Comparison of ENCODE assay signal across 11 cellular contexts in genomic region chr3:123105201-123106189, GRCh38. TPM values are rescaled to one million over a fixed set of nuclear protein-coding genes. Genes with fewer than 3 reads are reported as not detected.
A peak's percentile ranks its signal among the peaks of the same experiment; 100 is the strongest.
DNase-seq lines count a peak whose midpoint lies in the region; ATAC-seq and TF ChIP-seq lines count a peak whose summit lies in the region.
"Had no signal": no experiment of that assay in that cellular context is flagged by ENCODE, and none has a peak within 500 bp of the region (broad histone marks: within the 10 kb centered on the region; RNA-seq: fewer than 3 reads in every experiment).

No MANE protein-coding gene starts in this region.

- peak overlapping the region; percentile 31; the same call in 1 of the 2 replicates for H3K27ac ChIP-seq in SJSA1

- H3K36me3 Mint-ChIP-seq in activated CD4-positive, alpha-beta T cell treated with anti-CD3 and anti-CD28 coated beads, Interleukin-2, amount 10 ng/mL, durations not matched to agents 24 days and 14 days (ENCODE audit: low read depth) = peaks cover 34% of the 10 kb centered on the region

- no peak overlapping the region for H3K27ac Mint-ChIP-seq in activated CD4-positive, alpha-beta T cell treated with anti-CD3 and anti-CD28 coated beads, Interleukin-2, amount 10 ng/mL, durations not matched to agents 24 days and 14 days
- H3K27ac Mint-ChIP-seq: activated naive CD8-positive, alpha-beta T cell had no signal

- no peak overlapping the region for H3K4me3 Mint-ChIP-seq in activated CD4-positive, alpha-beta T cell treated with anti-CD3 and anti-CD28 coated beads, Interleukin-2, amount 10 ng/mL, durations not matched to agents 24 days and 14 days
- H3K4me3 Mint-ChIP-seq: activated naive CD8-positive, alpha-beta T cell had no signal

- TF ChIP-seq POLR2A in GM18505 (IDR thresholded peaks at IDR 0.05; ENCODE audit: borderline replicate concordance, extremely low read depth, insufficient read depth, insufficient read length) = no peak

- H3K9me3 ChIP-seq in SJSA1 (replicated peaks) = no peaks in the 10 kb centered on the region

- intact Hi-C loops in posterior vena cava (cut with DNase I) = no loop called here
- intact Hi-C loops in activated CD4-positive, alpha-beta T cell treated with anti-CD3 and anti-CD28 coated beads, Interleukin-2, amount 10 ng/mL, durations not matched to agents 24 days and 14 days (cut with micrococcal nuclease) = no loop called here

- H3K27me3 ChIP-seq in SJSA1 (replicated peaks) = no peaks in the 10 kb centered on the region

- ATAC-seq in GM18505 (IDR thresholded peaks at IDR 0.05; ENCODE audit: unreplicated experiment) (peak; percentile 76), HG02884 (IDR thresholded peaks at IDR 0.05; ENCODE audit: unreplicated experiment) (peak; percentile 50), esophagus mucosa (no peak)

- peaks cover 19% of the 10 kb centered on the region for H3K4me1 ChIP-seq in SJSA1 (replicated peaks)

- DNase-seq in SJSA1 (ENCODE audit: low read depth in 1 of 2, low spot score in 2 of 2) (no peak), posterior vena cava (ENCODE audit: low spot score) (peak; percentile 37), NCI-H146 (lab: John Stamatoyannopoulos, UW) (no peak), DMS53 treated with DMSO at 0.1 percent for 48 hours (lab: John Stamatoyannopoulos, UW; ENCODE audit: unreplicated experiment) (no peak)
- no peak for DNase-seq in activated CD4-positive, alpha-beta T cell treated with anti-CD3 and anti-CD28 coated beads, Interleukin-2, amount 10 ng/mL, durations not matched to agents 24 days and 14 days
- DNase-seq: NCI-H748 treated with DMSO at 0.1 percent for 48 hours, small intestine had no signal

- H3K4me1 Mint-ChIP-seq in activated CD4-positive, alpha-beta T cell treated with anti-CD3 and anti-CD28 coated beads, Interleukin-2, amount 10 ng/mL, durations not matched to agents 24 days and 14 days = no peaks in the 10 kb centered on the region

- 0 out of 2 replicates have a peak, but pooled peaks cover 2% of the 10 kb centered on the region for H3K36me3 ChIP-seq in SJSA1

- no peaks in the 10 kb centered on the region for H3K27me3 Mint-ChIP-seq in activated CD4-positive, alpha-beta T cell treated with anti-CD3 and anti-CD28 coated beads, Interleukin-2, amount 10 ng/mL, durations not matched to agents 24 days and 14 days
- H3K27me3 Mint-ChIP-seq: activated naive CD8-positive, alpha-beta T cell had no signal

- H3K9me3 Mint-ChIP-seq in activated CD4-positive, alpha-beta T cell treated with anti-CD3 and anti-CD28 coated beads, Interleukin-2, amount 10 ng/mL, durations not matched to agents 24 days and 14 days = no peaks in the 10 kb centered on the region

- no peak overlapping the region for H3K4me3 ChIP-seq in SJSA1

RNA-seq across cellular contexts. Expression of gene PDIA5, which starts 38.7 kb away (rescaled TPM):
- 7.0 and 7.7 TPM in 2 replicates for total RNA-seq in SJSA1 (2014; rRNA removed; shearing (Covaris generic))
- total RNA-seq in posterior vena cava (10 to 100 TPM; 29.5 to 29.6 TPM), esophagus mucosa (6.7 TPM)
- total RNA-seq in activated CD4-positive, alpha-beta T cell treated with anti-CD3 and anti-CD28 coated beads, Interleukin-2, amount 10 ng/mL, durations not matched to agents 24 days and 14 days = 25.6 and 29.4 TPM in 2 replicates
